2 cellular contexts compared by ENCODE assay signal in genomic region chr3:155283092-155284056, GRCh38.
TF ChIP-seq lines count a peak whose summit lies in the region.

No MANE protein-coding gene starts in this region.

TF ChIP-seq in HepG2, 621 proteins besides CTCF, POLR2A, EP300 and RAD21:
- no peak for TF ChIP-seq ZNF556 (CRISPR knock-in tag; IDR thresholded peaks at IDR 0.05; ENCODE audit: borderline replicate concordance)
- peak; percentile 19; the same call in 1 of the 2 replicates for TF ChIP-seq MAFF (IDR thresholded peaks at IDR 0.05; ENCODE audit: low read depth, low read length)
- no peak for TF ChIP-seq ZBTB7A (CRISPR knock-in tag; IDR thresholded peaks at IDR 0.05)
- TF ChIP-seq MAFK (conservative IDR thresholded peaks at IDR 0.05 in 1 of 2, IDR thresholded peaks at IDR 0.05 in 1 of 2; ENCODE audit: low read length in 2 of 2), result peak in 1 of 2 experiments; percentile 61; a peak in 2 of 4 replicates
- TF ChIP-seq PAWR (CRISPR knock-in tag; IDR thresholded peaks at IDR 0.05; ENCODE audit: borderline replicate concordance), result no peak

TF ChIP-seq in GM12891, 5 proteins besides CTCF, POLR2A, EP300 and RAD21:
- TF ChIP-seq PAX5 (IDR thresholded peaks at IDR 0.05; ENCODE audit: insufficient read depth, low read length, severe bottlenecking) (no peak), TAF1 (IDR thresholded peaks at IDR 0.05; ENCODE audit: low read depth, low read length) (no peak), POLR2AphosphoS5 (IDR thresholded peaks at IDR 0.05; ENCODE audit: low read depth, low read length) (no peak), SPI1 (IDR thresholded peaks at IDR 0.05; ENCODE audit: low read depth, low read length) (no peak), POU2F2 (IDR thresholded peaks at IDR 0.05; ENCODE audit: low read depth, low read length) (no peak)
